17 cellular contexts compared by ENCODE assay signal in genomic region chr1:38038836-38039235, GRCh38. TPM values are rescaled to one million over a fixed set of nuclear protein-coding genes. Genes with fewer than 3 reads are reported as not detected.
DNase-seq lines count a peak whose midpoint lies in the region; ATAC-seq lines count a peak whose summit lies in the region.
"Had no signal": no experiment of that assay in that cellular context is flagged by ENCODE, and none has a peak within 500 bp of the region (broad histone marks: within the 10 kb centered on the region; RNA-seq: fewer than 3 reads in every experiment).

No MANE protein-coding gene starts in this region.

- ATAC-seq in GM19328 (IDR thresholded peaks at IDR 0.05; ENCODE audit: unreplicated experiment), result no peak
- ATAC-seq: activated T-cell treated with anti-CD3 and anti-CD28 coated beads, Interleukin-2, amount 50 U/mL, for 72 hours; mucosa of descending colon had no signal

- DNase-seq in AG20443 (ENCODE audit: low spot score) (peak; percentile 71), HT1080 (ENCODE audit: low read depth) (peak; percentile 82), astrocyte of the hippocampus (ENCODE audit: low read depth, low spot score) (peak; percentile 75), left kidney (ENCODE audit: low read depth, low spot score) (peak; percentile 63), NCI-H82 treated with DMSO at 0.1 percent for 48 hours (lab: John Stamatoyannopoulos, UW; ENCODE audit: unreplicated experiment) (no peak)
- no peak for DNase-seq in activated CD4-positive, CD25-positive, alpha-beta regulatory T cell (lab: John Stamatoyannopoulos, UW)
- no peak for DNase-seq in stimulated activated CD4-positive, alpha-beta T cell treated with anti-CD3 and anti-CD28 coated beads, Interleukin-4, amount 100 ng/mL, for 1 hour
- DNase-seq: activated CD4-positive, alpha-beta T cell treated with anti-CD3 and anti-CD28 coated beads, Interleukin-2, amount 50 U/mL, for 1 hour; activated T-cell treated with anti-CD3 and anti-CD28 coated beads, Interleukin-2, amount 50 U/mL, for 72 hours; AML-193; DMS79 treated with DMSO at 0.1 percent for 48 hours; mucosa of descending colon; NCI-H1417 treated with DMSO at 0.1 percent for 48 hours; NCI-H446 treated with DMSO at 0.1 percent for 48 hours; PC-9 had no signal

RNA-seq across cellular contexts. Expression of gene POU3F1, which starts 7.8 kb away (rescaled TPM):
- not detected in 2 replicates for total RNA-seq in HT1080 (2014; rRNA removed; shearing (Covaris generic))
- polyA plus RNA-seq in HT1080 (2015; cell fraction: cytosol; rRNA removed), result 0.17 TPM in 2 replicates
- polyA plus RNA-seq in HT1080 (2015; cell fraction: nucleus; rRNA removed), result 0.20 TPM in 1 of 2 replicates, not detected in the other
- total RNA-seq: activated T-cell treated with anti-CD3 and anti-CD28 coated beads, Interleukin-2, amount 50 U/mL, for 72 hours; mucosa of descending colon; PC-9; thoracic aorta had no signal

RNA-seq across cellular contexts. Expression of gene UTP11, which starts 26.3 kb away (rescaled TPM):
- total RNA-seq in HT1080 (2014; rRNA removed; shearing (Covaris generic)), result 105 and 115 TPM in 2 replicates
- 98.1 and 129 TPM in 2 replicates for polyA plus RNA-seq in HT1080 (2015; cell fraction: cytosol; rRNA removed)
- polyA plus RNA-seq in HT1080 (2015; cell fraction: nucleus; rRNA removed), result 90.3 and 94.5 TPM in 2 replicates

RNA-seq across cellular contexts. Expression of gene FHL3, which starts 33.5 kb away (rescaled TPM):
- total RNA-seq in HT1080 (2014; rRNA removed; shearing (Covaris generic)), result 21.6 and 36.0 TPM in 2 replicates
- 53.1 and 54.8 TPM in 2 replicates for polyA plus RNA-seq in HT1080 (2015; cell fraction: cytosol; rRNA removed)
- 32.9 and 35.2 TPM in 2 replicates for polyA plus RNA-seq in HT1080 (2015; cell fraction: nucleus; rRNA removed)

RNA-seq across cellular contexts. Expression of gene SF3A3, which starts 49.0 kb away (rescaled TPM):
- 139 and 142 TPM in 2 replicates for total RNA-seq in HT1080 (2014; rRNA removed; shearing (Covaris generic))
- 74.5 and 81.6 TPM in 2 replicates for polyA plus RNA-seq in HT1080 (2015; cell fraction: cytosol; rRNA removed)
- 121 and 129 TPM in 2 replicates for polyA plus RNA-seq in HT1080 (2015; cell fraction: nucleus; rRNA removed)

Comparison
In these comparisons a context has a peak if more than half of its experiments do, and no peak if none do; other contexts are left out.
1. DNase-seq: peak in AG20443 (single experiment), HT1080 (single experiment), astrocyte of the hippocampus (single experiment) and left kidney (single experiment); none in activated CD4-positive, CD25-positive, alpha-beta regulatory T cell (0 of 4), NCI-H82 treated with DMSO at 0.1 percent for 48 hours (single experiment) and stimulated activated CD4-positive, alpha-beta T cell treated with anti-CD3 and anti-CD28 coated beads, Interleukin-4, amount 100 ng/mL, for 1 hour (single experiment).